ENCODE assay signal across 21 cellular contexts in the genomic region with DNA sequence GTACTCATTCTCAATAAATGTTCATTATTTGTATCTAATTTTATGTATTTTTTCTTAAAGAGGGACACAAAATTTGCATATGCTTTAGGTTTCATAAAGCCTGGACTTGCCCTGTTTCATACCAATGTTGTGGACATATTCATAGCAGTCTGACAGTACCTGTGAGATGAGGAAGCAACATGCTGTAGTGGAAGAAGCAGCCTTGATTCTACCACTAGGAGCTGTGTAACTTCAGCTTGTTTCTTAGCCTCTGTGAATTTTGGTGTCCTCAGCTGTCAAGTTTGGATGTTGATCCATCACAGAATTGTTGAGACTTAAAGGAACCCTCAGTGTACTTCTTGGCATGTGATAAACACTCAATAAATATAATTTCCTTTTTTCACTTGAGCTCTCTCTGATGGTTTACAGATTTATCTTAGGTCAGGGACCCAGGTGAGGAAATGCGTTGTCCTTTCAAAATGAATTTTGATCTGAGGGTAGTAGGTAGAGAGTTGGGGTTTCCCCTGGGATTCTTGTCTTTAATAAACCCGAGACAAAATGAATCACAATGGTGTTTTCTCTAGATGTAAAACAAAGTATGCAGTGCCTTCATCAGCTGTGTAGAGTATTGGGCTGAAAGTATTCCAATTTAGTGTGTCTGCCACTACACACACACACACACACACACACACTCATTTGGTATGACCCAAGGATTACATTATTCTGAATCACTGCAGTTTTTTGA.
DNase-seq lines count a peak whose midpoint lies in the region; ATAC-seq, FAIRE-seq and TF ChIP-seq lines count a peak whose summit lies in the region.
"Had no signal": no experiment of that assay in that cellular context is flagged by ENCODE, and none has a peak within 500 bp of the region (broad histone marks: within the 10 kb centered on the region; RNA-seq: fewer than 3 reads in every experiment).

No MANE protein-coding gene starts in this region.

- no peaks in the 10 kb centered on the region for H3K36me3 ChIP-seq in Loucy (ENCODE audit: insufficient read depth, low read length)
- H3K36me3 ChIP-seq in colonic mucosa = no peaks in the 10 kb centered on the region
- H3K36me3 ChIP-seq: gastroesophageal sphincter, MG63 had no signal

- H3K9me3 ChIP-seq in Loucy (ENCODE audit: insufficient read depth, low read depth, low read length) (no peaks in the 10 kb centered on the region), colonic mucosa (no peaks in the 10 kb centered on the region)
- H3K9me3 ChIP-seq: gastroesophageal sphincter, MG63, mucosa of descending colon had no signal

- H3K4me2 ChIP-seq in Loucy (ENCODE audit: low read depth, low read length, poor library complexity, severe bottlenecking) = no peak overlapping the region

- H3K27me3 ChIP-seq in Loucy (ENCODE audit: insufficient read depth, low read length, poor library complexity, severe bottlenecking) (no peaks in the 10 kb centered on the region), colonic mucosa (no peaks in the 10 kb centered on the region)
- H3K27me3 ChIP-seq: gastroesophageal sphincter, MG63 had no signal

- H3K27ac Mint-ChIP-seq in activated naive CD4-positive, alpha-beta T cell treated with anti-CD3 and anti-CD28 coated beads, Interleukin-2, amount 50 U/mL, for 72 hours = no peak overlapping the region
- H3K27ac Mint-ChIP-seq in stimulated activated memory B cell treated with anti-CD40 and anti-IgM and Interleukin-4, amounts not matched to agents 10 μg/mL and 1 μg/mL and 100 μg/mL, for 72 hours = no peak overlapping the region
- H3K27ac Mint-ChIP-seq: activated naive CD4-positive, alpha-beta T cell treated with anti-CD3 and anti-CD28 coated beads, Interleukin-2, amount 10 ng/mL, durations not matched to agents 7 days and 5 days; brain; CD8-positive, alpha-beta T cell; T-helper 17 cell had no signal

- no peaks in the 10 kb centered on the region for H3K9me3 Mint-ChIP-seq in activated naive CD4-positive, alpha-beta T cell treated with anti-CD3 and anti-CD28 coated beads, Interleukin-2, amount 50 U/mL, for 72 hours
- no peaks in the 10 kb centered on the region for H3K9me3 Mint-ChIP-seq in stimulated activated memory B cell treated with anti-CD40 and anti-IgM and Interleukin-4, amounts not matched to agents 10 μg/mL and 1 μg/mL and 100 μg/mL, for 72 hours
- H3K9me3 Mint-ChIP-seq: CD8-positive, alpha-beta T cell had no signal

- no peaks in the 10 kb centered on the region for H3K9me2 ChIP-seq in Loucy (replicated peaks; ENCODE audit: low read depth, low read length)

- H3K4me3 Mint-ChIP-seq in stimulated activated memory B cell treated with anti-CD40 and anti-IgM and Interleukin-4, amounts not matched to agents 10 μg/mL and 1 μg/mL and 100 μg/mL, for 72 hours = no peak overlapping the region
- H3K4me3 Mint-ChIP-seq: activated naive CD4-positive, alpha-beta T cell treated with anti-CD3 and anti-CD28 coated beads, Interleukin-2, amount 10 ng/mL, durations not matched to agents 7 days and 5 days; brain; CD8-positive, alpha-beta T cell; T-helper 17 cell had no signal

- peak; percentile 40 for FAIRE-seq in GM19239 (lab: Jason Lieb, UNC)

- no peaks in the 10 kb centered on the region for H3K79me2 ChIP-seq in Loucy (ENCODE audit: insufficient read depth, low read length)

- H3K4me1 ChIP-seq in Loucy (ENCODE audit: insufficient read depth, low read length, poor library complexity, severe bottlenecking) (no peaks in the 10 kb centered on the region), colonic mucosa (no peaks in the 10 kb centered on the region)

- no peak for DNase-seq in activated naive CD4-positive, alpha-beta T cell treated with anti-CD3 and anti-CD28 coated beads, Interleukin-2, amount 50 U/mL, for 72 hours (ENCODE audit: low spot score in 2 of 2)
- DNase-seq in activated naive CD4-positive, alpha-beta T cell (lab: John Stamatoyannopoulos, UW) = no peak
- DNase-seq in GM19239 (ENCODE audit: insufficient read length, low spot score) = no peak
- no peak for DNase-seq in colonic mucosa
- no peak for DNase-seq in NCI-H1105 treated with DMSO at 0.1 percent for 48 hours (lab: John Stamatoyannopoulos, UW)
- DNase-seq: activated CD4-positive, CD25-positive, alpha-beta regulatory T cell; activated naive CD4-positive, alpha-beta T cell treated with anti-CD3 and anti-CD28 coated beads, Interleukin-2, amount 10 ng/mL, durations not matched to agents 7 days and 5 days; CD8-positive, alpha-beta T cell; DND-41; left colon; MG63; mucosa of descending colon; NCI-H2029; NCI-H526; SHP77 treated with DMSO at 0.1 percent for 48 hours; T-helper 17 cell had no signal

- peak; percentile 90 to 95 for ATAC-seq in activated naive CD4-positive, alpha-beta T cell treated with anti-CD3 and anti-CD28 coated beads, Interleukin-2, amount 50 U/mL, for 72 hours
- peak; percentile 92 for ATAC-seq in stimulated activated memory B cell treated with anti-CD40 and anti-IgM and Interleukin-4, amounts not matched to agents 10 μg/mL and 1 μg/mL and 100 μg/mL, for 72 hours
- ATAC-seq in HG03139 (IDR thresholded peaks at IDR 0.05; ENCODE audit: unreplicated experiment) = no peak
- ATAC-seq: CD8-positive, alpha-beta T cell; gastroesophageal sphincter; left colon; mucosa of descending colon; T-helper 17 cell had no signal

- no peak overlapping the region for H2AFZ ChIP-seq in Loucy (ENCODE audit: low read length)

- H3K4me3 ChIP-seq in Loucy (ENCODE audit: low read length, poor library complexity, severe bottlenecking) = no peak overlapping the region
- no peak overlapping the region for H3K4me3 ChIP-seq in colonic mucosa
- H3K4me3 ChIP-seq: gastroesophageal sphincter, MG63, mucosa of descending colon had no signal

- H3K9ac ChIP-seq in Loucy (ENCODE audit: low read depth, low read length, poor library complexity, severe bottlenecking) = no peak overlapping the region
- no peak overlapping the region for H3K9ac ChIP-seq in colonic mucosa (ENCODE audit: low read depth in 2 of 2, low read length in 2 of 2)

- no peak overlapping the region for H3K27ac ChIP-seq in colonic mucosa
- H3K27ac ChIP-seq: gastroesophageal sphincter had no signal

- H3K27me3 Mint-ChIP-seq in stimulated activated memory B cell treated with anti-CD40 and anti-IgM and Interleukin-4, amounts not matched to agents 10 μg/mL and 1 μg/mL and 100 μg/mL, for 72 hours = no peaks in the 10 kb centered on the region
- H3K27me3 Mint-ChIP-seq: brain, T-helper 17 cell had no signal

- H3F3A ChIP-seq in Loucy (ENCODE audit: low read depth) = no peaks in the 10 kb centered on the region

- H3K4me1 Mint-ChIP-seq in stimulated activated memory B cell treated with anti-CD40 and anti-IgM and Interleukin-4, amounts not matched to agents 10 μg/mL and 1 μg/mL and 100 μg/mL, for 72 hours = peaks cover 6% of the 10 kb centered on the region
- H3K4me1 Mint-ChIP-seq: activated naive CD4-positive, alpha-beta T cell treated with anti-CD3 and anti-CD28 coated beads, Interleukin-2, amount 10 ng/mL, durations not matched to agents 7 days and 5 days; brain had no signal

- H3K36me3 Mint-ChIP-seq in activated naive CD4-positive, alpha-beta T cell treated with anti-CD3 and anti-CD28 coated beads, Interleukin-2, amount 50 U/mL, for 72 hours = peaks cover 0 to 5% of the 10 kb centered on the region in 2 donors
- no peaks in the 10 kb centered on the region for H3K36me3 Mint-ChIP-seq in stimulated activated memory B cell treated with anti-CD40 and anti-IgM and Interleukin-4, amounts not matched to agents 10 μg/mL and 1 μg/mL and 100 μg/mL, for 72 hours
- H3K36me3 Mint-ChIP-seq: activated naive CD4-positive, alpha-beta T cell treated with anti-CD3 and anti-CD28 coated beads, Interleukin-2, amount 10 ng/mL, durations not matched to agents 7 days and 5 days; brain; CD8-positive, alpha-beta T cell had no signal

- TF ChIP-seq CTCF in Loucy (conservative IDR thresholded peaks at IDR 0.05; ENCODE audit: low read length) (peak; percentile 31), colonic mucosa (IDR thresholded peaks at IDR 0.05) (no peak)

- intact Hi-C loops in colonic mucosa (cut with DNase I) = no loop called here

- H4K20me1 ChIP-seq in Loucy (ENCODE audit: insufficient read depth, low read length, poor library complexity, severe bottlenecking) = no peaks in the 10 kb centered on the region
